21 cellular contexts compared by ENCODE assay signal in the genomic region with DNA sequence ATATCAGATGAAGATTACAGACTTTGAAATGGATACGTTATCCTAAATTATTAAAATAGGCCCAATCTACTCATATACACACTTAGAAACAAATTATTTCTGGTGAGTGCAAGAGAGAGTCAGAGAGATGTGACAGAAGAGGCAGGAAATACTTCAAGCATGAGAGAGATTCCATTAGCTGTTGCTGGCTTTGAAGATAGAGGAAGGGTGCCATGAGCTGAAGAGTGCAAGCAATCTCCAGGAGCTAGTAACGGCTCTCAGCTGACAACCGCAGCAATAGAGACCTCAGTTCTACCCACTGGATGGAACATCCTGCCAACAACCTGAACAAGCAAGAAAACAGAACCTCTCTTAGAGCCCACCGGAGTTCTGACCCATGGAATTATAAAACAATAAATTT.
DNase-seq lines count a peak whose midpoint lies in the region; ATAC-seq, FAIRE-seq and TF ChIP-seq lines count a peak whose summit lies in the region.
"Had no signal": no experiment of that assay in that cellular context is flagged by ENCODE, and none has a peak within 500 bp of the region (broad histone marks: within the 10 kb centered on the region; RNA-seq: fewer than 3 reads in every experiment).

No MANE protein-coding gene starts in this region.

- H3K4me3 ChIP-seq in PC-3 (ENCODE audit: low read length) (no peak overlapping the region), fibroblast of lung (replicated peaks in 1 of 4; ENCODE audit: control extremely low read depth in 1 of 4, insufficient read depth in 1 of 4, low read depth in 3 of 4, low read length in 4 of 4) (no peak overlapping the region), mesodermal cell (ENCODE audit: extremely low read depth, insufficient read depth, low read length, poor library complexity, severe bottlenecking) (no peak overlapping the region)
- H3K4me3 ChIP-seq: PC-9, SJSA1 had no signal

- no peak for TF ChIP-seq POLR2A in H54 (IDR thresholded peaks at IDR 0.05; ENCODE audit: low read depth, low read length)

- TF ChIP-seq CTCF in PC-3 (conservative IDR thresholded peaks at IDR 0.05; ENCODE audit: low read depth, low read length) (no peak), fibroblast of lung (conservative IDR thresholded peaks at IDR 0.05 in 1 of 2, IDR thresholded peaks at IDR 0.05 in 1 of 2; ENCODE audit: low read depth in 1 of 2, low read length in 2 of 2) (no peak), omental fat pad (IDR thresholded peaks at IDR 0.05) (no peak)

- H3F3A ChIP-seq in PC-3 (ENCODE audit: low read length, unreplicated experiment), result no peaks in the 10 kb centered on the region

- POLR2A ChIA-PET in PC-3 (lab: Charles Lee; ENCODE audit: unreplicated experiment), result no interaction called here

- H2AFZ ChIP-seq in PC-3 (ENCODE audit: low read length) (peak overlapping the region; percentile 46; the same call in 1 of the 2 replicates), fibroblast of lung (ENCODE audit: low read length) (peak overlapping the region; percentile 9)

- H3K4me1 ChIP-seq in PC-3 (ENCODE audit: insufficient read depth, low read length), result peaks cover 13% of the 10 kb centered on the region
- H3K4me1 ChIP-seq in fibroblast of lung (ENCODE audit: control insufficient read depth, extremely low read depth, insufficient read depth, low read length), result peaks cover 6% of the 10 kb centered on the region
- peaks cover 8% of the 10 kb centered on the region for H3K4me1 ChIP-seq in mesodermal cell (ENCODE audit: control insufficient read depth, insufficient read depth, low read length, poor library complexity, severe bottlenecking)
- H3K4me1 ChIP-seq: SJSA1 had no signal

- no TSS peak for BruUV-seq in PC-3 (replicated peaks; lab: Mats Ljungman, UMichigan)

- intact Hi-C loops in PC-3 (cut with micrococcal nuclease), result no loop called here

- ATAC-seq in PC-3 (no peak), HG03175 (IDR thresholded peaks at IDR 0.05; ENCODE audit: unreplicated experiment) (no peak), omental fat pad (ENCODE audit: low FRiP score) (no peak)
- ATAC-seq: CD8-positive, alpha-beta T cell had no signal

- no peak overlapping the region for H3K9ac ChIP-seq in PC-3 (ENCODE audit: low read length)
- H3K9ac ChIP-seq in fibroblast of lung (ENCODE audit: insufficient read depth, low read length), result no peak overlapping the region

- no peaks in the 10 kb centered on the region for H3K9me2 ChIP-seq in PC-3 (replicated peaks; ENCODE audit: low read length)

- H3K27me3 ChIP-seq in PC-3 (ENCODE audit: low read length) (no peaks in the 10 kb centered on the region), fibroblast of lung (ENCODE audit: control insufficient read depth, insufficient read depth, low read length) (no peaks in the 10 kb centered on the region)
- H3K27me3 ChIP-seq: SJSA1 had no signal

- H3K36me3 ChIP-seq in PC-3 (ENCODE audit: low read depth, low read length) (no peaks in the 10 kb centered on the region), fibroblast of lung (ENCODE audit: control insufficient read depth, insufficient read depth, low read length) (no peaks in the 10 kb centered on the region), mesodermal cell (ENCODE audit: control insufficient read depth, insufficient read depth, low read length) (no peaks in the 10 kb centered on the region)
- H3K36me3 ChIP-seq: SJSA1 had no signal

- H3K9me3 ChIP-seq in PC-3 (ENCODE audit: low read length) (no peaks in the 10 kb centered on the region), fibroblast of lung (ENCODE audit: control insufficient read depth, insufficient read depth, low read depth, low read length) (no peaks in the 10 kb centered on the region), mesodermal cell (ENCODE audit: control insufficient read depth, low read length) (peaks cover 3% of the 10 kb centered on the region)

- WGBS in mesodermal cell (ENCODE audit: insufficient coverage in 2 of 2), 2 experiments, result 80% methylated on average over 1 of the region's 4 CpGs; no CpG with 5 or more reads in 1 of the 2 experiments

- H3K27ac ChIP-seq in PC-3 (ENCODE audit: low read length) (no peak overlapping the region), fibroblast of lung (ENCODE audit: insufficient read depth, low read length) (no peak overlapping the region), mesodermal cell (ENCODE audit: low read depth, low read length, severe bottlenecking) (peak overlapping the region; percentile 0)
- H3K27ac ChIP-seq: PC-9, SJSA1 had no signal

- H3K79me2 ChIP-seq in PC-3 (ENCODE audit: low read length) (no peaks in the 10 kb centered on the region), fibroblast of lung (ENCODE audit: control insufficient read depth, insufficient read depth, low read length) (no peaks in the 10 kb centered on the region)

- H4K20me1 ChIP-seq in PC-3 (ENCODE audit: low read length), result no peaks in the 10 kb centered on the region
- H4K20me1 ChIP-seq in fibroblast of lung (ENCODE audit: control insufficient read depth, extremely low read depth, insufficient read depth, low read length), result no peaks in the 10 kb centered on the region

- no peak overlapping the region for H3K4me2 ChIP-seq in PC-3 (ENCODE audit: low read length)
- no peak overlapping the region for H3K4me2 ChIP-seq in fibroblast of lung (ENCODE audit: extremely low read depth, insufficient read depth, low read length)
- H3K4me2 ChIP-seq: PC-9 had no signal

- CTCF ChIA-PET in PC-3 (lab: Charles Lee), result no interaction called here

- no peak for DNase-seq in H54 (ENCODE audit: insufficient read length, low spot score)
- DNase-seq in PC-3, result peak; percentile 8
- DNase-seq in fibroblast of lung (ENCODE audit: low read depth in 2 of 2), result peak; percentile 33 to 69
- no peak for DNase-seq in midbrain (lab: John Stamatoyannopoulos, UW)
- no peak for DNase-seq in NAMALWA (ENCODE audit: low spot score)
- DNase-seq in omental fat pad (ENCODE audit: low spot score), result no peak
- DNase-seq: CD8-positive, alpha-beta T cell; DMS79; Karpas-422; MM.1S; NCI-H1105; NCI-H1694 treated with DMSO at 0.1 percent for 48 hours; NCI-H2171; NCI-H510A; NCI-H774; PC-9 had no signal

- FAIRE-seq in H54 (lab: Jason Lieb, UNC), result peak; percentile 11
- FAIRE-seq: G401.6, GM12891 had no signal

Comparison
In these comparisons a context has a peak if more than half of its experiments do, and no peak if none do; other contexts are left out.
1. DNase-seq: peak in PC-3 (single experiment) and fibroblast of lung (2 of 2); none in H54 (single experiment), midbrain (single experiment), NAMALWA (single experiment) and omental fat pad (single experiment).